In genomic region chr7:149239345-149240143, GRCh38 we compare ENCODE assay signal across 1 cellular context.
TF ChIP-seq lines count a peak whose summit lies in the region.

Gene ZNF212, plus strand, starts transcription at chr7:149239651. Its CDS starts 128 bp downstream, at chr7:149239779.

TF ChIP-seq in HepG2, 621 proteins besides CTCF, POLR2A, EP300 and RAD21 (continued from another document):
- TF ChIP-seq, protein P1, sequence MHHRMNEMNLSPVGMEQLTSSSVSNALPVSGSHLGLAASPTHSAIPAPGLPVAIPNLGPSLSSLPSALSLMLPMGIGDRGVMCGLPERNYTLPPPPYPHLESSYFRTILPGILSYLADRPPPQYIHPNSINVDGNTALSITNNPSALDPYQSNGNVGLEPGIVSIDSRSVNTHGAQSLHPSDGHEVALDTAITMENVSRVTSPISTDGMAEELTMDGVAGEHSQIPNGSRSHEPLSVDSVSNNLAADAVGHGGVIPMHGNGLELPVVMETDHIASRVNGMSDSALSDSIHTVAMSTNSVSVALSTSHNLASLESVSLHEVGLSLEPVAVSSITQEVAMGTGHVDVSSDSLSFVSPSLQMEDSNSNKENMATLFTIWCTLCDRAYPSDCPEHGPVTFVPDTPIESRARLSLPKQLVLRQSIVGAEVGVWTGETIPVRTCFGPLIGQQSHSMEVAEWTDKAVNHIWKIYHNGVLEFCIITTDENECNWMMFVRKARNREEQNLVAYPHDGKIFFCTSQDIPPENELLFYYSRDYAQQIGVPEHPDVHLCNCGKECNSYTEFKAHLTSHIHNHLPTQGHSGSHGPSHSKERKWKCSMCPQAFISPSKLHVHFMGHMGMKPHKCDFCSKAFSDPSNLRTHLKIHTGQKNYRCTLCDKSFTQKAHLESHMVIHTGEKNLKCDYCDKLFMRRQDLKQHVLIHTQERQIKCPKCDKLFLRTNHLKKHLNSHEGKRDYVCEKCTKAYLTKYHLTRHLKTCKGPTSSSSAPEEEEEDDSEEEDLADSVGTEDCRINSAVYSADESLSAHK (CRISPR knock-in tag; IDR thresholded peaks at IDR 0.05; ENCODE audit: borderline replicate concordance): no peak
- TF ChIP-seq FOXK2 (IDR thresholded peaks at IDR 0.05) (peak; percentile 56), YY1 (IDR thresholded peaks at IDR 0.05; ENCODE audit: insufficient read depth, insufficient replicate concordance, low read depth, low read length) (peak; percentile 79), SRY (CRISPR knock-in tag; IDR thresholded peaks at IDR 0.05) (peak; percentile 43; the same call in 1 of the 2 replicates), ZNF234 (CRISPR knock-in tag; conservative IDR thresholded peaks at IDR 0.05) (no peak), FOXP1 (IDR thresholded peaks at IDR 0.05) (no peak), FOXP1 (CRISPR knock-in tag; IDR thresholded peaks at IDR 0.05) (no peak), CREM (IDR thresholded peaks at IDR 0.05) (peak; percentile 47), CREM (CRISPR knock-in tag; IDR thresholded peaks at IDR 0.05) (no peak), MXI1 (IDR thresholded peaks at IDR 0.05; ENCODE audit: borderline replicate concordance, low read depth, low read length) (peak; percentile 47; the same call in 1 of the 3 replicates), ZNF468 (CRISPR knock-in tag; IDR thresholded peaks at IDR 0.05) (no peak), ZNF484 (CRISPR knock-in tag; IDR thresholded peaks at IDR 0.05; ENCODE audit: borderline replicate concordance, low read depth) (no peak), RARG (CRISPR knock-in tag; IDR thresholded peaks at IDR 0.05; ENCODE audit: low read depth) (no peak), ZNF224 (CRISPR knock-in tag; IDR thresholded peaks at IDR 0.05) (no peak), KLF11 (CRISPR knock-in tag; IDR thresholded peaks at IDR 0.05) (peak; percentile 93), REPIN1 (CRISPR knock-in tag; IDR thresholded peaks at IDR 0.05; ENCODE audit: borderline replicate concordance, low read depth) (peak; percentile 44; the same call in 1 of the 2 replicates), RFX1 (IDR thresholded peaks at IDR 0.05) (no peak), ZFP37 (CRISPR knock-in tag; IDR thresholded peaks at IDR 0.05; ENCODE audit: borderline replicate concordance) (no peak), CEBPB (IDR thresholded peaks at IDR 0.05; ENCODE audit: borderline replicate concordance, low read depth, low read length) (no peak), MLX (CRISPR knock-in tag; IDR thresholded peaks at IDR 0.05) (no peak), ONECUT2 (CRISPR knock-in tag; IDR thresholded peaks at IDR 0.05) (0 out of 2 replicates have a peak, but pooled peaks have one; percentile 14), ASH2L (IDR thresholded peaks at IDR 0.05; ENCODE audit: insufficient read length, low read depth, low read length) (peak; percentile 98), HNRNPUL1 (IDR thresholded peaks at IDR 0.05; ENCODE audit: low read depth, low read length) (no peak), AKAP8 (CRISPR knock-in tag; IDR thresholded peaks at IDR 0.05) (no peak), FOXA1 (IDR thresholded peaks at IDR 0.05) (no peak), FOXA1 (CRISPR knock-in tag; IDR thresholded peaks at IDR 0.05) (peak; percentile 52; the same call in 1 of the 2 replicates), SP140L (CRISPR knock-in tag; IDR thresholded peaks at IDR 0.05; ENCODE audit: borderline replicate concordance) (0 out of 2 replicates have a peak, but pooled peaks have one; percentile 52), ZNF782 (CRISPR knock-in tag; IDR thresholded peaks at IDR 0.05; ENCODE audit: borderline replicate concordance) (no peak), ZNF841 (CRISPR knock-in tag; IDR thresholded peaks at IDR 0.05; ENCODE audit: borderline replicate concordance) (no peak), ZFX (CRISPR knock-in tag; IDR thresholded peaks at IDR 0.05; ENCODE audit: low read depth) (peak; percentile 75), SIX1 (CRISPR knock-in tag; IDR thresholded peaks at IDR 0.05; ENCODE audit: borderline replicate concordance) (no peak), ZFP1 (CRISPR knock-in tag; IDR thresholded peaks at IDR 0.05) (peak; percentile 85), TBX3 (IDR thresholded peaks at IDR 0.05; ENCODE audit: borderline replicate concordance) (no peak), ZNF558 (CRISPR knock-in tag; IDR thresholded peaks at IDR 0.05; ENCODE audit: borderline replicate concordance) (no peak), EEA1 (CRISPR knock-in tag; IDR thresholded peaks at IDR 0.05; ENCODE audit: borderline replicate concordance) (peak; percentile 82; the same call in 1 of the 2 replicates), NFE2 (CRISPR knock-in tag; IDR thresholded peaks at IDR 0.05) (no peak), ZNF431 (CRISPR knock-in tag; IDR thresholded peaks at IDR 0.05; ENCODE audit: borderline replicate concordance, low read depth) (peak; percentile 72; the same call in 1 of the 2 replicates), KMT2A (CRISPR knock-in tag; IDR thresholded peaks at IDR 0.05) (peak; percentile 96), ZBTB7B (CRISPR knock-in tag; IDR thresholded peaks at IDR 0.05) (peak; percentile 62; the same call in 1 of the 2 replicates), ZNF607 (CRISPR knock-in tag; IDR thresholded peaks at IDR 0.05; ENCODE audit: borderline replicate concordance) (peak; percentile 65; the same call in 1 of the 2 replicates), ZNF713 (CRISPR knock-in tag; IDR thresholded peaks at IDR 0.05) (no peak), SRSF1 (optimal IDR thresholded peaks at IDR 0.05; ENCODE audit: low read depth, low read length) (peak; percentile 68), WIZ (CRISPR knock-in tag; IDR thresholded peaks at IDR 0.05) (no peak), NAIF1 (CRISPR knock-in tag; IDR thresholded peaks at IDR 0.05; ENCODE audit: borderline replicate concordance) (no peak), HOXA7 (CRISPR knock-in tag; IDR thresholded peaks at IDR 0.05) (no peak), ZNF333 (CRISPR knock-in tag; IDR thresholded peaks at IDR 0.05; ENCODE audit: borderline replicate concordance) (peak; percentile 93), ZNF788 (CRISPR knock-in tag; IDR thresholded peaks at IDR 0.05; ENCODE audit: borderline replicate concordance) (peak; percentile 98), ZNF556 (CRISPR knock-in tag; IDR thresholded peaks at IDR 0.05; ENCODE audit: borderline replicate concordance) (peak; percentile 91; the same call in 1 of the 2 replicates), KDM6A (CRISPR knock-in tag; IDR thresholded peaks at IDR 0.05; ENCODE audit: low read depth) (no peak), HNF4A (CRISPR knock-in tag; IDR thresholded peaks at IDR 0.05) (peak; percentile 51), ZNF34 (CRISPR knock-in tag; IDR thresholded peaks at IDR 0.05; ENCODE audit: borderline replicate concordance) (no peak), DNMT1 (CRISPR knock-in tag; IDR thresholded peaks at IDR 0.05) (peak; percentile 84; the same call in 1 of the 2 replicates), ZSCAN9 (CRISPR knock-in tag; IDR thresholded peaks at IDR 0.05; ENCODE audit: borderline replicate concordance) (peak; percentile 90; the same call in 1 of the 2 replicates), FOXJ3 (CRISPR knock-in tag; IDR thresholded peaks at IDR 0.05; ENCODE audit: borderline replicate concordance) (no peak), MIER2 (CRISPR knock-in tag; IDR thresholded peaks at IDR 0.05) (no peak), SUZ12 (IDR thresholded peaks at IDR 0.05; ENCODE audit: low read depth, low read length) (peak; percentile 34; the same call in 1 of the 2 replicates), ZNF276 (CRISPR knock-in tag; IDR thresholded peaks at IDR 0.05; ENCODE audit: low read depth) (no peak), SKI (IDR thresholded peaks at IDR 0.05; ENCODE audit: partially characterized antibody) (peak; percentile 39), GTF2F1 (IDR thresholded peaks at IDR 0.05; ENCODE audit: low read length) (no peak)
- TF ChIP-seq, protein P2, sequence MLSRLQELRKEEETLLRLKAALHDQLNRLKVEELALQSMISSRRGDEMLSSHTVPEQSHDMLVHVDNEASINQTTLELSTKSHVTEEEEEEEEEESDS (CRISPR knock-in tag; IDR thresholded peaks at IDR 0.05; ENCODE audit: borderline replicate concordance): no peak
- TF ChIP-seq, protein P3, sequence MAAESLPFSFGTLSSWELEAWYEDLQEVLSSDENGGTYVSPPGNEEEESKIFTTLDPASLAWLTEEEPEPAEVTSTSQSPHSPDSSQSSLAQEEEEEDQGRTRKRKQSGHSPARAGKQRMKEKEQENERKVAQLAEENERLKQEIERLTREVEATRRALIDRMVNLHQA (CRISPR knock-in tag; IDR thresholded peaks at IDR 0.05): no peak
